ENCODE assay signal across 1 cellular context in the genomic region with DNA sequence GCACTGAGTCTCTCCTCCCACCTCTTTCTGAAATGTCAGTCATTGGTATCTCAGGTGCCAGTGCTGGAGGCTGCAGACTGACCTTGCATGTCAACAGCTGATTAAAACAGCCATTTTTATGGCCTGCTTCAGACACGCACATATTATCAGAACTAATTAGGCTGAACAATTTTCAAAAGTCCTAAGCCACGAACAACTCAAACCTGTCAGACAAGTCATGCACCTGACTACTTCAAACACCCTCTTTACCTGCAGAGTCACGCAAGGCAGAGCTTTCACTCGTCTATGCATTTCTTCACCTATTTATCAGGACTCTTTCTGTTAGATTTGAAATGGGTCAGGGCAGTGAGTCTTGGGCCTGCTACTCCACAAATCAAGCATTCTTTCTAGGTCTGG.
TF ChIP-seq lines count a peak whose summit lies in the region.

No MANE protein-coding gene starts in this region.

TF ChIP-seq in H1, 55 proteins besides CTCF, POLR2A, EP300 and RAD21:
- TF ChIP-seq POLR2AphosphoS5 (IDR thresholded peaks at IDR 0.05; ENCODE audit: low read depth, low read length) (no peak), TBP (IDR thresholded peaks at IDR 0.05; ENCODE audit: low read depth, low read length) (no peak), CTBP2 (IDR thresholded peaks at IDR 0.05; ENCODE audit: borderline replicate concordance, insufficient read depth, insufficient read length, low read length) (no peak), SUZ12 (IDR thresholded peaks at IDR 0.05; ENCODE audit: low read length) (no peak), CBX8 (IDR thresholded peaks at IDR 0.05; ENCODE audit: borderline replicate concordance, low read depth, low read length) (no peak), SIN3A (conservative IDR thresholded peaks at IDR 0.05 in 1 of 2, IDR thresholded peaks at IDR 0.05 in 1 of 2; ENCODE audit: low read depth in 1 of 2, low read length in 2 of 2) (no peak), ASH2L (IDR thresholded peaks at IDR 0.05; ENCODE audit: low read length) (no peak), YY1 (IDR thresholded peaks at IDR 0.05; ENCODE audit: low read depth, low read length) (no peak), GABPA (IDR thresholded peaks at IDR 0.05; ENCODE audit: borderline replicate concordance, insufficient read depth, low read length) (no peak), TAF1 (IDR thresholded peaks at IDR 0.05; ENCODE audit: low read depth, low read length) (no peak), SP4 (IDR thresholded peaks at IDR 0.05; ENCODE audit: low read length) (no peak)
